ENCODE assay signal across 14 cellular contexts in the genomic region with DNA sequence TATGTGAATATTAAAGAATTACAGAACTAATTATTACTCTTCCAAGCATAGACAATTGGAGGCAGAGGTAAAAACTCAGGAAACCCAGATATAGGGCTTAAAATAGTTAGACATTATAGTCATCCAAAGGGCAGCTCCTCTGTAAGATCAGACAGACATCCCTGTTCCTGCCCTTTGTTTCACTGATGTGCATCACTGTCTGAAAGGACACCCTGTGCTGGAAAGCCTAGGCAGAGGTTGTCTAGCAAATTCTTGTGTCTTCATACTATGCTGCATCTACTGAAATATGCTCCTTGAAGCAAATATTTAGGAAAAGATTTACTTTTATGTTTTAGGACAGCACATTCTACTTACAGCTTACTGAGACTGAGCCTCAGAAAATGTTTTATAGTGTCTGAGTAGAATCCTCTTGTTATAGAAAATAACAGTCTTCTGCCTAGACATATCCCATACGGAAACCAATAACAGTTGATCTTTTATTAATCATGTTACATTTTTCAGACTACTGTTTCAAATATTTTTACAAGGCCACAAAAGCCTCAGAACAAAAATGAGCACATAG.
DNase-seq lines count a peak whose midpoint lies in the region; TF ChIP-seq lines count a peak whose summit lies in the region.
"Had no signal": no experiment of that assay in that cellular context is flagged by ENCODE, and none has a peak within 500 bp of the region (broad histone marks: within the 10 kb centered on the region; RNA-seq: fewer than 3 reads in every experiment).

No MANE protein-coding gene starts in this region.

- POLR2A ChIA-PET in AG04449 (lab: Yijun Ruan, JAX) = interaction anchor here (0.7 kb wide), 2 partner anchors 11 to 190 kb away, joined by 3 read pairs; no protein-coding TSS in a partner anchor

- CTCF ChIA-PET in AG04449 (lab: Yijun Ruan, JAX) = no interaction called here

- H3K9me3 Mint-ChIP-seq in chondrocyte (ENCODE audit: low read depth) = no peaks in the 10 kb centered on the region

- TF ChIP-seq CTCF in AG04449 (IDR thresholded peaks at IDR 0.05; ENCODE audit: insufficient read depth, low read length, missing control alignments) (no peak), chondrocyte (IDR thresholded peaks at IDR 0.05) (no peak)

- no peaks in the 10 kb centered on the region for H3K27me3 Mint-ChIP-seq in chondrocyte (ENCODE audit: low read depth)

- no peak overlapping the region for H3K4me3 Mint-ChIP-seq in chondrocyte (ENCODE audit: unreplicated experiment)

- peaks cover 45% of the 10 kb centered on the region for H3K4me1 Mint-ChIP-seq in chondrocyte (ENCODE audit: low read depth)

- no peaks in the 10 kb centered on the region for H3K36me3 Mint-ChIP-seq in chondrocyte (ENCODE audit: low read depth)

- peak overlapping the region; percentile 78 for H3K27ac Mint-ChIP-seq in chondrocyte (ENCODE audit: unreplicated experiment)

- DNase-seq in AG04449 (ENCODE audit: low read depth, low spot score) = peak; percentile 10
- peak; percentile 75 for DNase-seq in LHCN-M2 (ENCODE audit: low read depth)
- DNase-seq in chondrocyte (ENCODE audit: low spot score) = no peak
- peak; percentile 76 for DNase-seq in kidney glomerular epithelial cell (lab: John Stamatoyannopoulos, UW)
- DNase-seq in NCI-H1436 (lab: John Stamatoyannopoulos, UW) = no peak
- DNase-seq in activated CD4-positive, alpha-beta T cell treated with anti-CD3 and anti-CD28 coated beads for 4 hours = no peak
- no peak for DNase-seq in activated CD8-positive, alpha-beta memory T cell treated with anti-CD3 and anti-CD28 coated beads for 24 hours
- no peak for DNase-seq in NAMALWA (ENCODE audit: low spot score)
- DNase-seq: activated CD4-positive, CD25-positive, alpha-beta regulatory T cell; activated CD8-positive, alpha-beta memory T cell treated with anti-CD3 and anti-CD28 coated beads, Interleukin-2, amount 50 U/mL, for 48 hours; activated naive CD4-positive, alpha-beta T cell treated with anti-CD3 and anti-CD28 coated beads, Interleukin-2, amount 50 U/mL, for 16 hours; NCI-H446 treated with DMSO at 0.1 percent for 48 hours; stimulated activated CD4-positive, alpha-beta T cell treated with anti-CD3 and anti-CD28 coated beads, Interleukin-15, amount 100 ng/mL, for 24 hours had no signal

- no peak overlapping the region for H3K4me3 ChIP-seq in AG04449 (ENCODE audit: low read depth, low read length)
- H3K4me3 ChIP-seq: pancreas had no signal

Comparison
In these comparisons a context has a peak if more than half of its experiments do, and no peak if none do; other contexts are left out.
1. DNase-seq: peak in AG04449 (single experiment), LHCN-M2 (single experiment) and kidney glomerular epithelial cell (single experiment); none in chondrocyte (single experiment), NCI-H1436 (single experiment), activated CD4-positive, alpha-beta T cell treated with anti-CD3 and anti-CD28 coated beads for 4 hours (0 of 2), activated CD8-positive, alpha-beta memory T cell treated with anti-CD3 and anti-CD28 coated beads for 24 hours (single experiment) and NAMALWA (single experiment).